ENCODE assay signal across 9 cellular contexts in the genomic region with DNA sequence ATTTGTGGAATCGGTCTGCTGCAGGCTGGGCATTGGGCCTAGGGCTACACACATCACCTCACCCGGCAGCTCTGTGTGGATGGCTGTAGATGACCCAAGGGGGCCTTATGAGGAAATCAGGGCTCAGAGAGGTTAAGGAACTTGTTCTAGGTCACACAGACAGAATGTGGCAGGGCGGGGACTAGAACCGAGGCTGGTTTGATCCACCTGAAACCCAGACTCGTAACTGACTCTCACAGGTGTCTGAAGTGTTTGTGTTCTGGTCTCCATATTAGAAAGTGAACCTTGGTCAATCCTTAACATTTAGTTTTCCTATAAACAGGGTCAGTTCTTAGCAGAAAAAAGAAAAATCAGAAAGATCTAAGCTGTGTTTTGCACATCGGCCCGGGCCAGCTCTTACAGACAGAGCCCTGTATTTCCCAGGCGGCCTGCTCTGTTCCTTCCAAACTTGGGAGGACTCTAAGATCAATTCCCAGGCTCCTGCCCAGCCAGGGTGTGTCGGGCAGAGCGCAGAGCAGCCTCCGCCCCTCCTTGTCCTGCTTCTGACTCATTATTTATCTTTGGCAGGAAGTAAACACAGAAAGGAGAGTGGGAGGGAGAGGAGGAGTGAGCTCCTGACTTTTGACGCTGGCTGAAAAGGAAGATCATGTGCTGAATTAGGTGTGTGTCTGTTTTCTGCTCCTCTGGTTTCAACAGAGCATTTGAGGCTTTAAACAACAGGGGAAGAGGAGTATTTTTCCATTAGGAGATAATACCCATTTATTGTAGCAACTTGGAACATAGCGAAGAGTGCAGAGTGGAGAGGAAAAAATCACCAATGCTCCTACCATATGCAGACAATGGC.
DNase-seq lines count a peak whose midpoint lies in the region; ATAC-seq and TF ChIP-seq lines count a peak whose summit lies in the region.
"Had no signal": no experiment of that assay in that cellular context is flagged by ENCODE, and none has a peak within 500 bp of the region (broad histone marks: within the 10 kb centered on the region; RNA-seq: fewer than 3 reads in every experiment).

No MANE protein-coding gene starts in this region.

- H3K27ac ChIP-seq in Panc1 (ENCODE audit: low read length), result peak overlapping the region; percentile 92
- H3K27ac ChIP-seq in CD8-positive, alpha-beta T cell (ENCODE audit: low read depth, low read length), result no peak overlapping the region

- in situ Hi-C loops in Panc1 (cut with HindIII; ENCODE audit: low pct_unique_long_range_greater_than_20kb, low sequenced_read_pairs), result no loop called here

- no peaks in the 10 kb centered on the region for H3K27me3 Mint-ChIP-seq in CD8-positive, alpha-beta T cell (ENCODE audit: low read depth)

- ATAC-seq in Panc1 (peak; percentile 99), HG02970 (IDR thresholded peaks at IDR 0.05; ENCODE audit: low FRiP score, unreplicated experiment) (no peak)
- ATAC-seq in CD8-positive, alpha-beta T cell, result no peak

- POLR2A ChIA-PET in Panc1 (lab: Charles Lee), result interaction anchor here (0.5 to 1.2 kb wide), 4 partner anchors 12 to 316 kb away, joined by 3 to 10 read pairs (median 4); no protein-coding TSS in a partner anchor
- POLR2A ChIA-PET in CD8-positive, alpha-beta T cell (lab: Charles Lee), result no interaction called here

- peaks cover 5% of the 10 kb centered on the region for H3K9me3 Mint-ChIP-seq in CD8-positive, alpha-beta T cell
- H3K9me3 Mint-ChIP-seq: T-helper 1 cell treated with Interleukin-12 subunit alpha and Interleukin-12 subunit beta and Interleukin-4 antibody, amounts not matched to agents 30 μg/mL and 1 μg/mL, for 36 hours had no signal

- peak overlapping the region; percentile 58 for H3K9ac ChIP-seq in mucosa of stomach (ENCODE audit: low read length)

- DNase-seq in HUDEP-2 (lab: John Stamatoyannopoulos, UW; ENCODE audit: unreplicated experiment in 76 of 76) (peak in 72 of 76 experiments; percentile 10 to 85 (median 58)), Panc1 (ENCODE audit: low read depth, low spot score) (peak; percentile 97), epithelial cell of proximal tubule (ENCODE audit: low read depth) (peak; percentile 82), NK-92 (lab: John Stamatoyannopoulos, UW; ENCODE audit: unreplicated experiment) (no peak), KG1 (lab: John Stamatoyannopoulos, UW) (no peak)
- no peak for DNase-seq in CD8-positive, alpha-beta T cell

- no peaks in the 10 kb centered on the region for H3K36me3 Mint-ChIP-seq in CD8-positive, alpha-beta T cell

- BruUV-seq in Panc1 (replicated peaks; lab: Mats Ljungman, UMichigan), result no TSS peak

- H3K36me3 ChIP-seq in Panc1 (ENCODE audit: control insufficient read depth, insufficient read depth, low read length), result no peaks in the 10 kb centered on the region
- H3K36me3 ChIP-seq in mucosa of stomach (ENCODE audit: control insufficient read depth, insufficient read depth, low read length), result no peaks in the 10 kb centered on the region
- no peaks in the 10 kb centered on the region for H3K36me3 ChIP-seq in CD8-positive, alpha-beta T cell (ENCODE audit: insufficient read depth, low read length)

- no peak overlapping the region for H3K27ac Mint-ChIP-seq in CD8-positive, alpha-beta T cell
- H3K27ac Mint-ChIP-seq: T-helper 1 cell treated with Interleukin-12 subunit alpha and Interleukin-12 subunit beta and Interleukin-4 antibody, amounts not matched to agents 30 μg/mL and 1 μg/mL, for 36 hours had no signal

- CTCF ChIA-PET in Panc1 (lab: Charles Lee), result interaction anchor here (0.7 to 1.4 kb wide), 4 partner anchors 9 to 50 kb away, joined by 3 to 12 read pairs (median 8); no protein-coding TSS in a partner anchor
- CTCF ChIA-PET in CD8-positive, alpha-beta T cell (lab: Charles Lee), result no interaction called here

- H3K27me3 ChIP-seq in Panc1 (ENCODE audit: control insufficient read depth, insufficient read depth, low read length), result no peaks in the 10 kb centered on the region
- H3K27me3 ChIP-seq in mucosa of stomach (ENCODE audit: control insufficient read depth, insufficient read depth, low read length), result no peaks in the 10 kb centered on the region
- H3K27me3 ChIP-seq in CD8-positive, alpha-beta T cell (ENCODE audit: insufficient read depth, low read length), result no peaks in the 10 kb centered on the region

- peaks cover 14% of the 10 kb centered on the region; the same call in 1 of the 2 replicates for H3K9me3 ChIP-seq in Panc1 (ENCODE audit: control insufficient read depth, insufficient read depth, low read depth, low read length)
- no peaks in the 10 kb centered on the region for H3K9me3 ChIP-seq in mucosa of stomach (ENCODE audit: control insufficient read depth, low read length)
- H3K9me3 ChIP-seq in CD8-positive, alpha-beta T cell (ENCODE audit: low read length), result no peaks in the 10 kb centered on the region

- H3K4me1 ChIP-seq in Panc1 (ENCODE audit: control insufficient read depth, insufficient read depth, low read length), result peaks cover 39% of the 10 kb centered on the region
- peaks cover 35% of the 10 kb centered on the region for H3K4me1 ChIP-seq in mucosa of stomach (ENCODE audit: control insufficient read depth, insufficient read depth, low read length)
- H3K4me1 ChIP-seq in CD8-positive, alpha-beta T cell (ENCODE audit: insufficient read depth, low read length), result no peaks in the 10 kb centered on the region

- TF ChIP-seq CTCF in Panc1 (IDR thresholded peaks at IDR 0.05) (no peak), epithelial cell of proximal tubule (conservative IDR thresholded peaks at IDR 0.05; ENCODE audit: low read depth, low read length) (no peak)
- TF ChIP-seq CTCF in CD8-positive, alpha-beta T cell (IDR thresholded peaks at IDR 0.05), result no peak

- H3K4me3 ChIP-seq in Panc1 (ENCODE audit: low read depth in 2 of 2, low read length in 2 of 2) (no peak overlapping the region), epithelial cell of proximal tubule (ENCODE audit: low read depth, low read length) (no peak overlapping the region), mucosa of stomach (ENCODE audit: low read length) (no peak overlapping the region)
- H3K4me3 ChIP-seq in CD8-positive, alpha-beta T cell (ENCODE audit: low read depth, low read length), result no peak overlapping the region

- intact Hi-C loops in Panc1 (cut with micrococcal nuclease; ENCODE audit: unreplicated experiment), result no loop called here
- intact Hi-C loops in CD8-positive, alpha-beta T cell (cut with DNase I, micrococcal nuclease), result no loop called here

- H3K4me3 Mint-ChIP-seq in CD8-positive, alpha-beta T cell, result no peak overlapping the region
- H3K4me3 Mint-ChIP-seq: T-helper 1 cell treated with Interleukin-12 subunit alpha and Interleukin-12 subunit beta and Interleukin-4 antibody, amounts not matched to agents 30 μg/mL and 1 μg/mL, for 36 hours had no signal

- no peaks in the 10 kb centered on the region for H3K4me1 Mint-ChIP-seq in CD8-positive, alpha-beta T cell (ENCODE audit: low read depth)

Comparison
In these comparisons a context has a peak if more than half of its experiments do, and no peak if none do; other contexts are left out.
1. DNase-seq: peak in HUDEP-2 (72 of 76), Panc1 (single experiment) and epithelial cell of proximal tubule (single experiment); none in CD8-positive, alpha-beta T cell (0 of 7), NK-92 (single experiment) and KG1 (single experiment).